21 cellular contexts compared by ENCODE assay signal in the genomic region with DNA sequence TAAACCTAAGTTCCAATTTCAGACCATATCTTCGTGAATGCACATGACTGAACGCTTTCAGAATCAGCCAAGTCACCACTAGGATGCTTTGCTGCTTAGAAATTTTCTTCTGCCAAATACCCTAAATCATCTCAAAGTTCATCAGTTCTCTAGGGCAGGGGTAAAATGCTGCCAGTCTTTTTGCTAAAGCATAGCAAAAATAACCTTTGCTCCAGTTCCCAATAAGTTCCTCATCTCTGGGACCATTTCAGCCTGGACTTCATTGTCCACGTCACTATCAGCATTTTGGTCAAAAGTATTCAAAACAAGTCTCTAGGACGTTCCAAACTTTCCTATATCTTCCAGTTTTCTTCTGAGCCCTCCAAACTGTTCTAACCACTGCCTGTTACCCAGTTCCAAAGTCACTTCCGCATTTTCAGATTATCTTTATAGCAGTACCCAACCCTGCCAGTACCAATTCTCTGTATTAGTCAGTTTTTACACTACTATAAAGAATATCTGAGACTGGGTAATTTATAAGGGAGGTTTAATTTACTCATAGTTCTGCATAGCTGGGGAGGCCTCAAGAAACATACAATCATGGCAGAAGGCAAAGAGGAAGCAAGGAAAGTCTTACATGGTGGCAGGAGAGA.
"Had no signal": no experiment of that assay in that cellular context is flagged by ENCODE, and none has a peak within 500 bp of the region (broad histone marks: within the 10 kb centered on the region; RNA-seq: fewer than 3 reads in every experiment).

No MANE protein-coding gene starts in this region.

- H3K27ac ChIP-seq: right atrium auricular region, transverse colon, vagina, WERI-Rb-1 had no signal

- ATAC-seq: naive thymus-derived CD8-positive, alpha-beta T cell; T-cell had no signal

- H3K27me3 Mint-ChIP-seq: naive thymus-derived CD8-positive, alpha-beta T cell; T-cell had no signal

- H3K4me3 Mint-ChIP-seq: activated T-helper 1 cell treated with anti-CD3 and anti-CD28 coated beads, Interleukin-12 subunit alpha, Interleukin-12 subunit beta, Interleukin-2, Interleukin-4 antibody, amounts not matched to agents 30 ng/mL and 10 ng/mL and 1 ng/mL, durations not matched to agents 14 hours and 24 hours and 36 hours; endodermal cell; naive thymus-derived CD8-positive, alpha-beta T cell; T-cell had no signal

- H3K27me3 ChIP-seq: dorsolateral prefrontal cortex, right atrium auricular region, transverse colon, vagina had no signal

- H3K27ac Mint-ChIP-seq: activated T-helper 1 cell treated with anti-CD3 and anti-CD28 coated beads, Interleukin-12 subunit alpha, Interleukin-12 subunit beta, Interleukin-2, Interleukin-4 antibody, amounts not matched to agents 30 ng/mL and 10 ng/mL and 1 ng/mL, durations not matched to agents 14 hours and 24 hours and 36 hours; endodermal cell; T-cell had no signal

- FAIRE-seq: astrocyte, islet of Langerhans had no signal

- H3K9me3 ChIP-seq: right atrium auricular region, transverse colon, vagina had no signal

- H3K4me1 Mint-ChIP-seq: endodermal cell had no signal

- DNase-seq: activated CD4-positive, alpha-beta T cell treated with anti-CD3 and anti-CD28 coated beads for 4 hours; activated CD8-positive, alpha-beta memory T cell treated with anti-CD3 and anti-CD28 coated beads, Interleukin-2, amount 50 U/mL, for 48 hours; activated naive CD4-positive, alpha-beta T cell; dorsolateral prefrontal cortex; endodermal cell; mammary epithelial cell; naive thymus-derived CD8-positive, alpha-beta T cell; nucleus accumbens; stimulated activated CD4-positive, alpha-beta T cell treated with anti-CD3 and anti-CD28 coated beads, Interleukin-15, amount 100 ng/mL, for 24 hours; stimulated activated CD4-positive, alpha-beta T cell treated with anti-CD3 and anti-CD28 coated beads, Interleukin-4, amount 100 ng/mL, for 24 hours; stimulated activated naive CD4-positive, alpha-beta T cell; substantia nigra; T-cell; T1000; transverse colon; WERI-Rb-1 had no signal
